1 cellular context compared by ENCODE assay signal in the genomic region with DNA sequence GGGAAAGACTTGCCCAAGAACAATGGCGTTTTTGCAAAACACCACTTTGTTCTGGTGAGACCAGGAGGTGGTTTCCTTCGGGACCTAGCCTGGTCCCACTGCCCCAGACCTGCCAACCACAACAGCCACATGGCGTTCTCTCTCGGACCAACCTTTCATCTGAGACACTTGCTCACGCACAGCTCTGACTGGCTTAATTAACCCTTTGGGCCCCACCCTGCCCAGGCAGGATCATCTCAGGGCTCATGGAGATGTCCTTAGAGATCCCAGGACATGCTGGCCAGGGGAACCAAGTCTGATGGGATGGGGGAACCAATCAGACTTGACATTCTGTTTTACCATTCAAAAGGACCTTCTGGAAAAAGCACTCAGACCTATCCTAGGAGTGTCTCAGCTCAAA.
A peak's percentile ranks its signal among the peaks of the same experiment; 100 is the strongest.
TF ChIP-seq lines count a peak whose summit lies in the region.

No MANE protein-coding gene starts in this region.

TF ChIP-seq in HepG2, 621 proteins besides CTCF, POLR2A, EP300 and RAD21:
- no peak for TF ChIP-seq HES4 (CRISPR knock-in tag; IDR thresholded peaks at IDR 0.05; ENCODE audit: borderline replicate concordance)
- peak; percentile 82 for TF ChIP-seq ZNF652 (CRISPR knock-in tag; IDR thresholded peaks at IDR 0.05; ENCODE audit: borderline replicate concordance, low read depth)
TF ChIP-seq in HepG2: peak in this region for 1.
